ENCODE assay signal across 14 cellular contexts in genomic region chr13:74825170-74825948, GRCh38.
DNase-seq lines count a peak whose midpoint lies in the region; ATAC-seq and TF ChIP-seq lines count a peak whose summit lies in the region.
"Had no signal": no experiment of that assay in that cellular context is flagged by ENCODE, and none has a peak within 500 bp of the region (broad histone marks: within the 10 kb centered on the region; RNA-seq: fewer than 3 reads in every experiment).

No MANE protein-coding gene starts in this region.

- BruUV-seq in PC-9 (replicated peaks; lab: Mats Ljungman, UMichigan), result no TSS peak

- H4K20me1 ChIP-seq in PC-9 (ENCODE audit: insufficient read depth), result no peaks in the 10 kb centered on the region

- H2AFZ ChIP-seq in PC-9, result no peak overlapping the region

- no peaks in the 10 kb centered on the region for H3F3A ChIP-seq in PC-9 (ENCODE audit: insufficient read depth, low read depth)

- H3K27me3 ChIP-seq in heart right ventricle (no peaks in the 10 kb centered on the region), right atrium auricular region (no peaks in the 10 kb centered on the region), PC-9 (ENCODE audit: insufficient read depth, low read depth) (no peaks in the 10 kb centered on the region), upper lobe of right lung (no peaks in the 10 kb centered on the region)
- H3K27me3 ChIP-seq: BE2C had no signal

- H3K9me2 ChIP-seq in PC-9 (ENCODE audit: insufficient read depth), result no peaks in the 10 kb centered on the region

- TF ChIP-seq CTCF in heart right ventricle (IDR thresholded peaks at IDR 0.05) (no peak), right atrium auricular region (IDR thresholded peaks at IDR 0.05) (no peak), PC-9 (conservative IDR thresholded peaks at IDR 0.05) (no peak), upper lobe of right lung (IDR thresholded peaks at IDR 0.05) (no peak)

- H3K4me2 ChIP-seq in PC-9, result no peak overlapping the region

- H3K79me2 ChIP-seq in PC-9 (ENCODE audit: low read depth), result no peaks in the 10 kb centered on the region

- H3K4me1 ChIP-seq in heart right ventricle, result peaks cover 0 to 16% (median 8%) of the 10 kb centered on the region in 9 donors
- H3K4me1 ChIP-seq in right atrium auricular region, result no peaks in the 10 kb centered on the region
- H3K4me1 ChIP-seq in PC-9 (replicated peaks; ENCODE audit: insufficient read depth), result no peaks in the 10 kb centered on the region
- no peaks in the 10 kb centered on the region for H3K4me1 ChIP-seq in upper lobe of right lung

- 86 to 91% methylated on average over 2 of the region's 2 CpGs for WGBS in heart right ventricle, 2 donors

- intact Hi-C loops in heart right ventricle (cut with DNase I) (no loop called here), posterior cingulate gyrus (cut with DNase I) (no loop called here), PC-9 (cut with micrococcal nuclease; ENCODE audit: unreplicated experiment) (no loop called here), upper lobe of right lung (cut with DNase I) (no loop called here)

- H3K27ac ChIP-seq in heart right ventricle, result peak overlapping the region in 5 of 10 donors; percentile 14 to 34 (median 21)
- H3K27ac ChIP-seq in right atrium auricular region, result peak overlapping the region in 1 of 2 donors; percentile 29
- H3K27ac ChIP-seq in PC-9, result no peak overlapping the region
- H3K27ac ChIP-seq in upper lobe of right lung, result no peak overlapping the region

- POLR2A ChIA-PET in PC-9 (lab: Charles Lee; ENCODE audit: unreplicated experiment), result no interaction called here

- H3K9me3 ChIP-seq in heart right ventricle (no peaks in the 10 kb centered on the region), right atrium auricular region (no peaks in the 10 kb centered on the region), PC-9 (ENCODE audit: insufficient read depth, low read depth) (no peaks in the 10 kb centered on the region), upper lobe of right lung (no peaks in the 10 kb centered on the region)
- H3K9me3 ChIP-seq: BE2C had no signal

- CTCF ChIA-PET in PC-9 (lab: Charles Lee), result no interaction called here

- peak in 1 of 2 donors; percentile 6 for DNase-seq in heart right ventricle
- DNase-seq in right atrium auricular region (ENCODE audit: low spot score), result no peak
- peak; percentile 15 for DNase-seq in brain pericyte (ENCODE audit: low read depth, low spot score)
- peak; percentile 14 for DNase-seq in hepatic stellate cell (ENCODE audit: low spot score)
- no peak for DNase-seq in posterior cingulate gyrus
- DNase-seq in PC-9, result no peak
- no peak for DNase-seq in COLO668 (lab: John Stamatoyannopoulos, UW; ENCODE audit: unreplicated experiment)
- no peak for DNase-seq in upper lobe of right lung
- DNase-seq: activated CD4-positive, alpha-beta T cell treated with anti-CD3 and anti-CD28 coated beads, Interleukin-2, amount 10 ng/mL, durations not matched to agents 24 days and 14 days; BE2C; NCI-H2107; SIG-M5; stimulated activated CD4-positive, alpha-beta T cell treated with anti-CD3 and anti-CD28 coated beads, Interleukin-12 subunit alpha, Interleukin-12 subunit beta, amount 100 ng/mL, for 4 hours; stimulated activated naive B cell treated with anti-CD40 and anti-IgM and Interleukin-4, amounts not matched to agents 10 μg/mL and 1 μg/mL and 100 μg/mL, for 72 hours had no signal

- H3K4me3 ChIP-seq in heart right ventricle, result no peak overlapping the region
- H3K4me3 ChIP-seq in right atrium auricular region, result no peak overlapping the region
- H3K4me3 ChIP-seq in PC-9, result no peak overlapping the region
- no peak overlapping the region for H3K4me3 ChIP-seq in upper lobe of right lung

- ATAC-seq in heart right ventricle (peak in 7 of 8 donors; percentile 52 to 89 (median 82)), upper lobe of right lung (no peak)
- ATAC-seq: stimulated activated naive B cell treated with anti-CD40 and anti-IgM and Interleukin-4, amounts not matched to agents 10 μg/mL and 1 μg/mL and 100 μg/mL, for 72 hours had no signal

- H3K36me3 ChIP-seq in heart right ventricle, result no peaks in the 10 kb centered on the region
- no peaks in the 10 kb centered on the region for H3K36me3 ChIP-seq in right atrium auricular region
- H3K36me3 ChIP-seq in PC-9 (ENCODE audit: low read depth), result no peaks in the 10 kb centered on the region
- no peaks in the 10 kb centered on the region for H3K36me3 ChIP-seq in upper lobe of right lung
- H3K36me3 ChIP-seq: BE2C had no signal

Comparison
In these comparisons a context has a peak if more than half of its experiments do, and no peak if none do; other contexts are left out.
1. DNase-seq: peak in brain pericyte (single experiment) and hepatic stellate cell (single experiment); none in right atrium auricular region (single experiment), posterior cingulate gyrus (0 of 10), PC-9 (0 of 2), COLO668 (single experiment) and upper lobe of right lung (single experiment).